Comparison of ENCODE assay signal across 13 cellular contexts in genomic region chr21:46552274-46552673, GRCh38. TPM values are rescaled to one million over a fixed set of nuclear protein-coding genes. Genes with fewer than 3 reads are reported as not detected.
DNase-seq lines count a peak whose midpoint lies in the region; ATAC-seq and TF ChIP-seq lines count a peak whose summit lies in the region.
"Had no signal": no experiment of that assay in that cellular context is flagged by ENCODE, and none has a peak within 500 bp of the region (broad histone marks: within the 10 kb centered on the region; RNA-seq: fewer than 3 reads in every experiment).

No MANE protein-coding gene starts in this region.

- DNase-seq in CD8-positive, alpha-beta T cell = peak in 2 of 7 experiments; percentile 22 to 58
- peak; percentile 50 for DNase-seq in NB4 (ENCODE audit: low read depth)
- DNase-seq in colonic mucosa = no peak
- DNase-seq in natural killer cell = no peak
- no peak for DNase-seq in stimulated activated CD4-positive, alpha-beta T cell treated with anti-CD3 and anti-CD28 coated beads, Interleukin-12 subunit alpha, Interleukin-12 subunit beta, amount 100 ng/mL, for 4 hours
- no peak for DNase-seq in chondrocyte (ENCODE audit: low spot score)
- DNase-seq in DMS114 treated with DMSO at 0.1 percent for 48 hours (lab: John Stamatoyannopoulos, UW; ENCODE audit: unreplicated experiment) = no peak
- no peak for DNase-seq in NCI-H2107 (lab: John Stamatoyannopoulos, UW)
- DNase-seq: Calu3, dorsolateral prefrontal cortex, NCI-H187, PC-9 had no signal

- TF ChIP-seq POLR2A in NB4 (IDR thresholded peaks at IDR 0.05; ENCODE audit: extremely low read depth, insufficient read length) = no peak

- intact Hi-C loops in CD8-positive, alpha-beta T cell (cut with DNase I, micrococcal nuclease) = loop anchor here in 1 of 2 experiments (5.0 kb wide), 1 partner anchor 130 kb away; no protein-coding TSS in a partner anchor
- intact Hi-C loops in colonic mucosa (cut with DNase I) = no loop called here
- intact Hi-C loops in natural killer cell (cut with micrococcal nuclease) = no loop called here

- no peak for TF ChIP-seq CTCF in CD8-positive, alpha-beta T cell (IDR thresholded peaks at IDR 0.05)
- no peak for TF ChIP-seq CTCF in NB4 (IDR thresholded peaks at IDR 0.05; ENCODE audit: low read depth, low read length)
- TF ChIP-seq CTCF in colonic mucosa (IDR thresholded peaks at IDR 0.05) = no peak
- TF ChIP-seq CTCF in natural killer cell (IDR thresholded peaks at IDR 0.05) = no peak
- no peak for TF ChIP-seq CTCF in chondrocyte (IDR thresholded peaks at IDR 0.05)

- H3K9me3 Mint-ChIP-seq in CD8-positive, alpha-beta T cell = no peaks in the 10 kb centered on the region
- H3K9me3 Mint-ChIP-seq in natural killer cell (no peaks in the 10 kb centered on the region), chondrocyte (ENCODE audit: low read depth) (no peaks in the 10 kb centered on the region)

- peak; percentile 52 for ATAC-seq in CD8-positive, alpha-beta T cell
- peak; percentile 50 to 60 (median 59) for ATAC-seq in natural killer cell

- peaks cover 89% of the 10 kb centered on the region for H3K4me1 ChIP-seq in CD8-positive, alpha-beta T cell (ENCODE audit: insufficient read depth, low read length)
- H3K4me1 ChIP-seq in colonic mucosa = no peaks in the 10 kb centered on the region

- H3K27me3 ChIP-seq in CD8-positive, alpha-beta T cell (ENCODE audit: insufficient read depth, low read length) = no peaks in the 10 kb centered on the region
- H3K27me3 ChIP-seq in colonic mucosa = no peaks in the 10 kb centered on the region
- H3K27me3 ChIP-seq: dorsolateral prefrontal cortex had no signal

- H3K4me1 Mint-ChIP-seq in CD8-positive, alpha-beta T cell (ENCODE audit: low read depth) = peaks cover 86% of the 10 kb centered on the region
- H3K4me1 Mint-ChIP-seq in natural killer cell = peaks cover 37 to 74% of the 10 kb centered on the region in 2 donors
- no peaks in the 10 kb centered on the region for H3K4me1 Mint-ChIP-seq in chondrocyte (ENCODE audit: low read depth)

- no peak overlapping the region for H3K9ac ChIP-seq in colonic mucosa (ENCODE audit: low read depth in 2 of 2, low read length in 2 of 2)

- peak overlapping the region; percentile 99 for H3K27ac Mint-ChIP-seq in CD8-positive, alpha-beta T cell
- H3K27ac Mint-ChIP-seq in natural killer cell = peak overlapping the region; percentile 86 to 93
- H3K27ac Mint-ChIP-seq in chondrocyte (ENCODE audit: unreplicated experiment) = no peak overlapping the region

- peaks cover 17% of the 10 kb centered on the region for H3K36me3 ChIP-seq in CD8-positive, alpha-beta T cell (ENCODE audit: insufficient read depth, low read length)
- H3K36me3 ChIP-seq in colonic mucosa = no peaks in the 10 kb centered on the region

- no peaks in the 10 kb centered on the region for H3K9me3 ChIP-seq in CD8-positive, alpha-beta T cell (ENCODE audit: low read length)
- H3K9me3 ChIP-seq in colonic mucosa = no peaks in the 10 kb centered on the region

- H3K4me3 ChIP-seq in CD8-positive, alpha-beta T cell (ENCODE audit: low read depth, low read length) = peak overlapping the region; percentile 14
- H3K4me3 ChIP-seq in NB4 (ENCODE audit: low read depth, low read length) (no peak overlapping the region), colonic mucosa (no peak overlapping the region)
- H3K4me3 ChIP-seq: dorsolateral prefrontal cortex, PC-9 had no signal

- CTCF ChIA-PET in CD8-positive, alpha-beta T cell (lab: Charles Lee) = interaction anchor here (0.7 to 3.0 kb wide), 9 partner anchors 14 to 128 kb away, joined by 3 to 17 read pairs (median 4); partner anchors contain the start of gene PRMT2

- peak overlapping the region; percentile 84 for H3K27ac ChIP-seq in CD8-positive, alpha-beta T cell (ENCODE audit: low read depth, low read length)
- H3K27ac ChIP-seq in colonic mucosa = peak overlapping the region; percentile 23
- H3K27ac ChIP-seq: PC-9 had no signal

- H3K27me3 Mint-ChIP-seq in CD8-positive, alpha-beta T cell (ENCODE audit: low read depth) = no peaks in the 10 kb centered on the region
- H3K27me3 Mint-ChIP-seq in natural killer cell (ENCODE audit: low read depth in 2 of 2) (no peaks in the 10 kb centered on the region), chondrocyte (ENCODE audit: low read depth) (no peaks in the 10 kb centered on the region)

- peak overlapping the region; percentile 74 for H3K4me3 Mint-ChIP-seq in CD8-positive, alpha-beta T cell
- peak overlapping the region; percentile 85 for H3K4me3 Mint-ChIP-seq in natural killer cell
- H3K4me3 Mint-ChIP-seq in chondrocyte (ENCODE audit: unreplicated experiment) = no peak overlapping the region

- POLR2A ChIA-PET in CD8-positive, alpha-beta T cell (lab: Charles Lee) = interaction anchor here (0.5 to 3.7 kb wide), 20 partner anchors 9 to 128 kb away, joined by 3 to 66 read pairs (median 4); partner anchors contain the start of genes DIP2A and PRMT2

- peaks cover 50% of the 10 kb centered on the region for H3K36me3 Mint-ChIP-seq in CD8-positive, alpha-beta T cell
- H3K36me3 Mint-ChIP-seq in natural killer cell (no peaks in the 10 kb centered on the region), chondrocyte (ENCODE audit: low read depth) (peaks cover 38% of the 10 kb centered on the region)

RNA-seq across cellular contexts. Expression of gene S100B, which starts 52.6 kb away (rescaled TPM):
- 10 to 100 TPM; 26.9 to 27.1 TPM for total RNA-seq in CD8-positive, alpha-beta T cell
- total RNA-seq in colonic mucosa (1 to 10 TPM; 3.3 to 8.2 TPM), natural killer cell (10 to 100 TPM in 1 of 3 donors, 1 to 10 TPM in 1, not detected in 1; 4.0 to 58.9 TPM), chondrocyte (0.41 TPM in 1 of 3 replicates, not detected in the others)
- total RNA-seq: Calu3, HT-29, PC-9 had no signal
